In genomic region chr13:32587014-32587773, GRCh38 we compare ENCODE assay signal across 1 cellular context.
A peak's percentile ranks its signal among the peaks of the same experiment; 100 is the strongest.
TF ChIP-seq lines count a peak whose summit lies in the region.

No MANE protein-coding gene starts in this region.

TF ChIP-seq in K562, 482 proteins besides CTCF, POLR2A, EP300 and RAD21 (continued from another document and continues in another):
- peak; percentile 21 to 39; a peak in 1 of 4 replicates for TF ChIP-seq MNT (conservative IDR thresholded peaks at IDR 0.05)
- no peak for TF ChIP-seq HIVEP1 (CRISPR knock-in tag; IDR thresholded peaks at IDR 0.05)
- no peak for TF ChIP-seq LARP7 (IDR thresholded peaks at IDR 0.05)
- no peak for TF ChIP-seq CREB5 (CRISPR knock-in tag; IDR thresholded peaks at IDR 0.05)
- no peak for TF ChIP-seq ELF4 (CRISPR knock-in tag; IDR thresholded peaks at IDR 0.05)
- TF ChIP-seq ZNF696 (CRISPR knock-in tag; conservative IDR thresholded peaks at IDR 0.05) = no peak
- TF ChIP-seq EP400 (IDR thresholded peaks at IDR 0.05) = no peak
- TF ChIP-seq FIP1L1 (IDR thresholded peaks at IDR 0.05; ENCODE audit: low read depth, low read length, poor library complexity, severe bottlenecking) = no peak
- peak; percentile 27 for TF ChIP-seq KDM5B (IDR thresholded peaks at IDR 0.05; ENCODE audit: insufficient replicate concordance, low read depth, low read length)
- TF ChIP-seq THRB (CRISPR knock-in tag; conservative IDR thresholded peaks at IDR 0.05) = no peak
- TF ChIP-seq ZBTB5 (IDR thresholded peaks at IDR 0.05) = no peak
- TF ChIP-seq HSF4 (CRISPR knock-in tag; IDR thresholded peaks at IDR 0.05; ENCODE audit: borderline replicate concordance) = no peak
- TF ChIP-seq TARDBP (IDR thresholded peaks at IDR 0.05) = no peak
- TF ChIP-seq MEF2D (tag; conservative IDR thresholded peaks at IDR 0.05; ENCODE audit: low read depth) = no peak
- TF ChIP-seq ELK1 (CRISPR knock-in tag; IDR thresholded peaks at IDR 0.05) = no peak
- TF ChIP-seq FOSL1 (tag; conservative IDR thresholded peaks at IDR 0.05) = no peak
- TF ChIP-seq ZBTB26 (CRISPR knock-in tag; IDR thresholded peaks at IDR 0.05) = no peak
- TF ChIP-seq GABPB1 (CRISPR knock-in tag; IDR thresholded peaks at IDR 0.05) = no peak
- TF ChIP-seq LEF1 (IDR thresholded peaks at IDR 0.05) = no peak
- no peak for TF ChIP-seq HDAC6 (IDR thresholded peaks at IDR 0.05; ENCODE audit: low read depth, low read length)
- no peak for TF ChIP-seq MGA (IDR thresholded peaks at IDR 0.05)
- TF ChIP-seq MLLT1 (IDR thresholded peaks at IDR 0.05) = no peak
- TF ChIP-seq FOXP1 (CRISPR knock-in tag; IDR thresholded peaks at IDR 0.05) = no peak
- no peak for TF ChIP-seq BMI1 (IDR thresholded peaks at IDR 0.05; ENCODE audit: low read length)
- TF ChIP-seq CCNT2 (IDR thresholded peaks at IDR 0.05; ENCODE audit: borderline replicate concordance, extremely low read depth, insufficient read length, low read depth, low read length) = no peak
- no peak for TF ChIP-seq NCOA2 (IDR thresholded peaks at IDR 0.05; ENCODE audit: partially characterized antibody in 2 of 2)
- no peak for TF ChIP-seq ARID1B (IDR thresholded peaks at IDR 0.05)
- no peak for TF ChIP-seq RBM22 (IDR thresholded peaks at IDR 0.05; ENCODE audit: low read depth, low read length, poor library complexity, severe bottlenecking)
- no peak for TF ChIP-seq MYBL2 (IDR thresholded peaks at IDR 0.05; ENCODE audit: low read depth)
- TF ChIP-seq MYBL2 (CRISPR knock-in tag; IDR thresholded peaks at IDR 0.05; ENCODE audit: borderline replicate concordance) = no peak
- peak; percentile 42 for TF ChIP-seq GABPA (tag; conservative IDR thresholded peaks at IDR 0.05; ENCODE audit: low read depth)
- TF ChIP-seq ASH1L (IDR thresholded peaks at IDR 0.05; ENCODE audit: borderline replicate concordance, low read depth, partially characterized antibody) = no peak
- no peak for TF ChIP-seq HEY1 (CRISPR knock-in tag; IDR thresholded peaks at IDR 0.05; ENCODE audit: borderline replicate concordance)
- TF ChIP-seq ZNF134 (CRISPR knock-in tag; conservative IDR thresholded peaks at IDR 0.05) = no peak
- TF ChIP-seq TBL1XR1 (IDR thresholded peaks at IDR 0.05; ENCODE audit: low read length in 2 of 2) = no peak
- no peak for TF ChIP-seq PHF20 (IDR thresholded peaks at IDR 0.05; ENCODE audit: partially characterized antibody)
- 0 out of 2 replicates have a peak, but pooled peaks have one; percentile 15 for TF ChIP-seq SMAD4 (CRISPR knock-in tag; conservative IDR thresholded peaks at IDR 0.05)
- TF ChIP-seq ESRRB (CRISPR knock-in tag; IDR thresholded peaks at IDR 0.05; ENCODE audit: borderline replicate concordance) = no peak
- TF ChIP-seq KAT2B (IDR thresholded peaks at IDR 0.05; ENCODE audit: low read depth, low read length) = no peak
- peak; percentile 30; the same call in 1 of the 2 replicates for TF ChIP-seq POLR2G (IDR thresholded peaks at IDR 0.05; ENCODE audit: low read depth, low read length)
- TF ChIP-seq ID3 (CRISPR knock-in tag; IDR thresholded peaks at IDR 0.05) = no peak
- TF ChIP-seq ID3 (tag; IDR thresholded peaks at IDR 0.05) = no peak
